Comparison of ENCODE assay signal across 36 cellular contexts in the genomic region with DNA sequence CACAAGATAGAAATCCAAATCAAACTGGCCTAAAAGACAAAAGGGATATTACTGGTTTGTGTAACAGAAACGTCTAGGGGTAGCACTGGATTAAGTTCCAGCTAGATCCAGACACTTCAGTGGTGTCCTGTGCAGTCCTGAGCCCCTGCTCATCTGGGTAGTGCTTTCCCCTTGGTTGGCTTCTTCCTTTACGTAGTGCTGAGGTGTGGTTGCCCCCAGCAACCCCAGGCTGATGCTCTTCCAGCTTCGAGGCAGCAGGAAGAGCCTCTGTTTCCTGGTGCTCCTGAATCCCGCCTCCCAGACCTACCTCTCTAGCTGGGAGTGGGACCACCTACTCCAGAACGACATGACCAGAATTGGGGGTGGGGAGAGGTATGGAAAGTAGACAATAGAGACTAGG.
"Had no signal": no experiment of that assay in that cellular context is flagged by ENCODE, and none has a peak within 500 bp of the region (broad histone marks: within the 10 kb centered on the region; RNA-seq: fewer than 3 reads in every experiment).

No MANE protein-coding gene starts in this region.

- DNase-seq: activated CD4-positive, alpha-beta memory T cell treated with anti-CD3 and anti-CD28 coated beads, Interleukin-2, amount 10 ng/mL, durations not matched to agents 7 days and 5 days; activated CD4-positive, alpha-beta T cell treated with anti-CD3 and anti-CD28 coated beads for 1 hour; activated CD4-positive, alpha-beta T cell treated with anti-CD3 and anti-CD28 coated beads for 48 hours; activated CD4-positive, CD25-positive, alpha-beta regulatory T cell; activated CD8-positive, alpha-beta memory T cell treated with anti-CD3 and anti-CD28 coated beads for 24 hours; activated CD8-positive, alpha-beta memory T cell treated with anti-CD3 and anti-CD28 coated beads, Interleukin-2, amount 10 ng/mL, durations not matched to agents 7 days and 5 days; activated CD8-positive, alpha-beta memory T cell treated with anti-CD3 and anti-CD28 coated beads, Interleukin-2, amount 50 U/mL, for 48 hours; activated effector memory CD4-positive, alpha-beta T cell treated with anti-CD3 and anti-CD28 coated beads, Interleukin-2, amount 50 U/mL, for 16 hours; activated naive CD4-positive, alpha-beta T cell; activated naive CD4-positive, alpha-beta T cell treated with anti-CD3 and anti-CD28 coated beads, Interleukin-2, amount 50 U/mL, for 16 hours; activated naive CD8-positive, alpha-beta T cell treated with anti-CD3 and anti-CD28 coated beads for 36 hours; activated T-cell treated with anti-CD3 and anti-CD28 coated beads, Interleukin-2, amount 50 U/mL, for 48 hours; amniotic stem cell; aorta; Karpas-422; NCI-H1105; NCI-H1436; NCI-H187; NCI-H2081; NCI-H2171 treated with DMSO at 0.1 percent for 48 hours; NCI-H2227 treated with DMSO at 0.1 percent for 48 hours; NCI-H446; NCI-H510A treated with DMSO at 0.1 percent for 48 hours; NCI-H526 treated with DMSO at 0.1 percent for 48 hours; Peyer's patch; RPMI8226; SHP77 treated with DMSO at 0.1 percent for 48 hours; SW 1271; T-helper 1 cell; T-helper 2 cell; T-helper 9 cell had no signal

- H3K27ac ChIP-seq: cardiac muscle cell, Peyer's patch, SJSA1, VCaP had no signal

- H3K27ac Mint-ChIP-seq: activated CD4-positive, alpha-beta memory T cell treated with anti-CD3 and anti-CD28 coated beads, Interleukin-2, amount 10 ng/mL, durations not matched to agents 7 days and 5 days; activated CD8-positive, alpha-beta memory T cell treated with anti-CD3 and anti-CD28 coated beads, Interleukin-2, amount 10 ng/mL, durations not matched to agents 7 days and 5 days; activated naive CD8-positive, alpha-beta T cell treated with anti-CD3 and anti-CD28 coated beads for 36 hours; activated T-helper 17 cell treated with anti-CD3 and anti-CD28 coated beads, Interleukin-2, amount 50 U/mL, for 72 hours had no signal

- H3K9me3 ChIP-seq: Peyer's patch had no signal

- ATAC-seq: activated CD8-positive, alpha-beta memory T cell treated with anti-CD3 and anti-CD28 coated beads, Interleukin-2, amount 10 ng/mL, durations not matched to agents 7 days and 5 days; activated T-helper 17 cell treated with anti-CD3 and anti-CD28 coated beads, Interleukin-2, amount 50 U/mL, for 72 hours had no signal

- H3K4me3 Mint-ChIP-seq: activated CD4-positive, alpha-beta memory T cell treated with anti-CD3 and anti-CD28 coated beads, Interleukin-2, amount 10 ng/mL, durations not matched to agents 7 days and 5 days; activated CD8-positive, alpha-beta memory T cell treated with anti-CD3 and anti-CD28 coated beads, Interleukin-2, amount 10 ng/mL, durations not matched to agents 7 days and 5 days; activated naive CD8-positive, alpha-beta T cell treated with anti-CD3 and anti-CD28 coated beads for 36 hours; activated T-helper 17 cell treated with anti-CD3 and anti-CD28 coated beads, Interleukin-2, amount 50 U/mL, for 72 hours; central memory CD8-positive, alpha-beta T cell had no signal

- H3K4me1 Mint-ChIP-seq: activated CD8-positive, alpha-beta memory T cell treated with anti-CD3 and anti-CD28 coated beads, Interleukin-2, amount 10 ng/mL, durations not matched to agents 7 days and 5 days; activated T-helper 17 cell treated with anti-CD3 and anti-CD28 coated beads, Interleukin-2, amount 50 U/mL, for 72 hours; central memory CD8-positive, alpha-beta T cell had no signal

- H3K4me1 ChIP-seq: Peyer's patch had no signal

- H3K36me3 ChIP-seq: cardiac muscle cell, Peyer's patch, SJSA1 had no signal

- H3K27me3 ChIP-seq: cardiac muscle cell, Peyer's patch, SJSA1 had no signal

- H3K36me3 Mint-ChIP-seq: activated CD8-positive, alpha-beta memory T cell treated with anti-CD3 and anti-CD28 coated beads, Interleukin-2, amount 10 ng/mL, durations not matched to agents 7 days and 5 days had no signal

- H3K4me3 ChIP-seq: cardiac muscle cell, Peyer's patch, SJSA1 had no signal

- H3K9me3 Mint-ChIP-seq: central memory CD8-positive, alpha-beta T cell had no signal

- H3K27me3 Mint-ChIP-seq: activated naive CD8-positive, alpha-beta T cell treated with anti-CD3 and anti-CD28 coated beads for 36 hours had no signal
